Comparison of ENCODE assay signal across 20 cellular contexts in the genomic region with DNA sequence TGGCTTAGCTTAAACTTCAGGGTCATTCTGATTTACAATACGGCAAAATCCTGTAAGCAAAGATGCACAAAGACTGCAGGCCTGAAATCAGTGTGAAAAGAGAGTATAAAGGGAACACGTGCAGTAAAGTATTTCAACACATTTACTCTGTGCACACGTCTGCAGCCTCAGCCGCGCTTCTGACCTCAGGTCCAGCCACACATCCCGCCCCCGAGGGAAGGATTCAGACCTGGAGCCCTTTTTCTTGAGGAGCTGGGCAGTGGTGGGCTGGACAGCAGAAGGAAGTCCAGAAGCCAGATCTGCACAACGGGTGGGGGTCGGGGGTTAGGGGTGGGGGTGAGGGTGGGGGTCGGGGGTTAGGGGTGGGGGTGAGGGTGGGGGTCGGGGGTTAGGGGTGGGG.
"Had no signal": no experiment of that assay in that cellular context is flagged by ENCODE, and none has a peak within 500 bp of the region (broad histone marks: within the 10 kb centered on the region; RNA-seq: fewer than 3 reads in every experiment).

No MANE protein-coding gene starts in this region.

- H3K4me1 ChIP-seq: foreskin keratinocyte had no signal

- H3K27ac ChIP-seq: foreskin keratinocyte, left ventricle myocardium inferior, spleen, thyroid gland had no signal

- H3K9me3 Mint-ChIP-seq: activated B cell treated with CpG ODN at 0.5 μM for 24 hours; activated CD4-positive, alpha-beta T cell treated with anti-CD3 and anti-CD28 coated beads, Interleukin-2, amount 10 ng/mL, durations not matched to agents 24 days and 14 days; activated CD8-positive, alpha-beta T cell treated with anti-CD3 and anti-CD28 coated beads for 36 hours; activated T-cell treated with anti-CD3 and anti-CD28 coated beads, Interleukin-2, amount 50 U/mL, for 4 hours; effector memory CD8-positive, alpha-beta T cell; nephron progenitor cell; T-cell had no signal

- H3K27me3 ChIP-seq: thyroid gland had no signal

- H3K36me3 Mint-ChIP-seq: T-cell had no signal

- H3K4me1 Mint-ChIP-seq: activated CD4-positive, alpha-beta T cell treated with anti-CD3 and anti-CD28 coated beads, Interleukin-2, amount 10 ng/mL, durations not matched to agents 24 days and 14 days; T-cell had no signal

- H3K4me3 Mint-ChIP-seq: activated B cell treated with CpG ODN at 0.5 μM for 24 hours; activated CD4-positive, alpha-beta T cell treated with anti-CD3 and anti-CD28 coated beads, Interleukin-2, amount 10 ng/mL, durations not matched to agents 24 days and 14 days; activated CD8-positive, alpha-beta T cell treated with anti-CD3 and anti-CD28 coated beads for 36 hours; activated T-cell treated with anti-CD3 and anti-CD28 coated beads, Interleukin-2, amount 50 U/mL, for 4 hours; effector memory CD8-positive, alpha-beta T cell; nephron progenitor cell; T-cell had no signal

- DNase-seq: activated B cell treated with CpG ODN at 0.5 μM for 24 hours; activated CD4-positive, alpha-beta T cell treated with anti-CD3 and anti-CD28 coated beads, Interleukin-2, amount 10 ng/mL, durations not matched to agents 24 days and 14 days; activated CD8-positive, alpha-beta T cell treated with anti-CD3 and anti-CD28 coated beads for 36 hours; activated naive CD4-positive, alpha-beta T cell treated with anti-CD3 and anti-CD28 coated beads, Interleukin-2, amount 50 U/mL, for 16 hours; activated T-cell treated with anti-CD3 and anti-CD28 coated beads, Interleukin-2, amount 50 U/mL, for 4 hours; dermis blood vessel endothelial cell; effector memory CD8-positive, alpha-beta T cell; foreskin keratinocyte; hypothalamus; left ventricle myocardium inferior; mammary epithelial cell; nephron progenitor cell; nucleus accumbens; retina; spleen; stimulated activated CD8-positive, alpha-beta memory T cell treated with anti-CD3 and anti-CD28 coated beads, Interleukin-4, amount 100 ng/mL, for 48 hours; stimulated activated naive CD4-positive, alpha-beta T cell; thyroid gland had no signal

- H3K27ac Mint-ChIP-seq: activated B cell treated with CpG ODN at 0.5 μM for 24 hours; activated CD4-positive, alpha-beta T cell treated with anti-CD3 and anti-CD28 coated beads, Interleukin-2, amount 10 ng/mL, durations not matched to agents 24 days and 14 days; activated CD8-positive, alpha-beta T cell treated with anti-CD3 and anti-CD28 coated beads for 36 hours; effector memory CD8-positive, alpha-beta T cell; nephron progenitor cell; T-cell had no signal

- H3K9me3 ChIP-seq: left ventricle myocardium inferior, spleen, thyroid gland had no signal

- FAIRE-seq: keratinocyte had no signal

- H3K4me3 ChIP-seq: left ventricle myocardium inferior, spleen, thyroid gland had no signal

- ATAC-seq: activated CD8-positive, alpha-beta T cell treated with anti-CD3 and anti-CD28 coated beads for 36 hours; activated T-cell treated with anti-CD3 and anti-CD28 coated beads, Interleukin-2, amount 50 U/mL, for 4 hours; effector memory CD8-positive, alpha-beta T cell; foreskin keratinocyte; T-cell had no signal

- H3K36me3 ChIP-seq: left ventricle myocardium inferior, spleen, thyroid gland had no signal
